In genomic region chr6:18148304-18149025, GRCh38 we compare ENCODE assay signal across 11 cellular contexts. TPM values are rescaled to one million over a fixed set of nuclear protein-coding genes. Genes with fewer than 3 reads are reported as not detected.
A peak's percentile ranks its signal among the peaks of the same experiment; 100 is the strongest.
DNase-seq lines count a peak whose midpoint lies in the region; ATAC-seq and TF ChIP-seq lines count a peak whose summit lies in the region.
"Had no signal": no experiment of that assay in that cellular context is flagged by ENCODE, and none has a peak within 500 bp of the region (broad histone marks: within the 10 kb centered on the region; RNA-seq: fewer than 3 reads in every experiment).

No MANE protein-coding gene starts in this region.

- CTCF ChIA-PET in HCT116 (lab: Charles Lee), result no interaction called here

- TF ChIP-seq RAD21 in HCT116 (IDR thresholded peaks at IDR 0.05; ENCODE audit: low read depth), result no peak

- ATAC-seq in HCT116 (no peak), thoracic aorta (ENCODE audit: insufficient number of reproducible peaks, low FRiP score, low read depth) (peak; percentile 23), GM21786 (IDR thresholded peaks at IDR 0.05; ENCODE audit: unreplicated experiment) (no peak)

- H3K4me3 ChIP-seq in HCT116 (replicated peaks in 1 of 2; ENCODE audit: low read depth in 1 of 2, low read length in 2 of 2), result no peak overlapping the region
- H3K4me3 ChIP-seq in Peyer's patch, result no peak overlapping the region
- H3K4me3 ChIP-seq in fibroblast of mammary gland (ENCODE audit: control insufficient read depth, low read depth, low read length), result no peak overlapping the region
- no peak overlapping the region for H3K4me3 ChIP-seq in thoracic aorta
- H3K4me3 ChIP-seq in endodermal cell (ENCODE audit: low read length), result no peak overlapping the region

- H3K27me3 Mint-ChIP-seq in endodermal cell (ENCODE audit: insufficient read depth), result no peaks in the 10 kb centered on the region

- intact Hi-C loops in HCT116 (cut with micrococcal nuclease), result no loop called here
- intact Hi-C loops in posterior cingulate gyrus (cut with DNase I), result no loop called here

- RAD21 ChIA-PET in HCT116 (lab: Charles Lee; ENCODE audit: low non-redundant PET in 1 of 2, low total read pairs in 2 of 2, uncharacterized antibody in 2 of 2, unreplicated experiment in 2 of 2), result no interaction called here

- H3K4me3 Mint-ChIP-seq in endodermal cell, result no peak overlapping the region

- H3K9ac ChIP-seq in HCT116 (ENCODE audit: low read length), result no peak overlapping the region
- H3K9ac ChIP-seq in endodermal cell (ENCODE audit: extremely low read depth, low read length, poor library complexity, severe bottlenecking), result no peak overlapping the region

- H3K9me2 ChIP-seq in HCT116 (ENCODE audit: insufficient read depth), result no peaks in the 10 kb centered on the region

- H3K9me3 ChIP-seq in HCT116 (ENCODE audit: control insufficient read depth in 1 of 2, insufficient read depth in 1 of 2, low read depth in 1 of 2, low read length in 2 of 2), result no peaks in the 10 kb centered on the region
- H3K9me3 ChIP-seq in Peyer's patch, result no peaks in the 10 kb centered on the region
- H3K9me3 ChIP-seq in thoracic aorta, result no peaks in the 10 kb centered on the region
- H3K9me3 ChIP-seq in endodermal cell (ENCODE audit: control insufficient read depth, low read length), result no peaks in the 10 kb centered on the region

- no peaks in the 10 kb centered on the region for H4K20me1 ChIP-seq in HCT116 (ENCODE audit: insufficient read depth)

- no peak overlapping the region for H3K27ac Mint-ChIP-seq in endodermal cell

- H3K36me3 Mint-ChIP-seq in endodermal cell (ENCODE audit: low read depth), result peaks cover 26% of the 10 kb centered on the region

- no TSS peak for BruUV-seq in HCT116 (replicated peaks; lab: Mats Ljungman, UMichigan)

- no peaks in the 10 kb centered on the region for H3K27me3 ChIP-seq in HCT116 (ENCODE audit: insufficient read depth, low read length)
- no peaks in the 10 kb centered on the region for H3K27me3 ChIP-seq in Peyer's patch
- no peaks in the 10 kb centered on the region for H3K27me3 ChIP-seq in thoracic aorta (replicated peaks; ENCODE audit: insufficient read depth)
- no peaks in the 10 kb centered on the region for H3K27me3 ChIP-seq in endodermal cell (ENCODE audit: control insufficient read depth, insufficient read depth, low read length, poor library complexity, severe bottlenecking)

- TF ChIP-seq CTCF in HCT116 (IDR thresholded peaks at IDR 0.05 in 2 of 3, conservative IDR thresholded peaks at IDR 0.05 in 1 of 3; ENCODE audit: borderline replicate concordance in 1 of 3, insufficient read depth in 1 of 3, low read depth in 2 of 3, low read length in 2 of 3) (no peak), Peyer's patch (IDR thresholded peaks at IDR 0.05) (no peak), fibroblast of mammary gland (conservative IDR thresholded peaks at IDR 0.05; ENCODE audit: control insufficient read depth, insufficient read depth, low read depth, low read length) (no peak), thoracic aorta (IDR thresholded peaks at IDR 0.05) (no peak), endodermal cell (conservative IDR thresholded peaks at IDR 0.05) (no peak)

- H2AFZ ChIP-seq in HCT116 (ENCODE audit: low read depth, low read length, poor library complexity, severe bottlenecking), result no peak overlapping the region

- H3K79me2 ChIP-seq in HCT116 (ENCODE audit: insufficient read depth, low read length), result no peaks in the 10 kb centered on the region

- peak overlapping the region; percentile 14; the same call in 1 of the 2 replicates for H3K4me2 ChIP-seq in HCT116 (ENCODE audit: low read length)

- DNase-seq in HCT116 (ENCODE audit: low read depth, low spot score), result peak; percentile 35
- DNase-seq in Peyer's patch, result peak in 2 of 3 donors; percentile 51 to 84
- DNase-seq in fibroblast of mammary gland (ENCODE audit: low read depth), result peak; percentile 98
- no peak for DNase-seq in thoracic aorta (ENCODE audit: low spot score)
- no peak for DNase-seq in posterior cingulate gyrus
- no peak for DNase-seq in endodermal cell
- DNase-seq: activated T-cell treated with anti-CD3 and anti-CD28 coated beads, Interleukin-2, amount 50 U/mL, for 1 hour; kidney; NCI-H1694; T-helper 1 cell had no signal

- H3K36me3 ChIP-seq in HCT116 (ENCODE audit: control insufficient read depth in 1 of 2, insufficient read depth in 2 of 2, low read length in 2 of 2) (no peaks in the 10 kb centered on the region; a peak in 1 of 4 replicates), Peyer's patch (peaks cover 0 to 21% (median 0%) of the 10 kb centered on the region in 3 donors), thoracic aorta (no peaks in the 10 kb centered on the region), endodermal cell (ENCODE audit: control insufficient read depth, insufficient read depth, low read length) (peaks cover 24% of the 10 kb centered on the region)

- H3K27ac ChIP-seq in HCT116 (ENCODE audit: low read depth, low read length), result no peak overlapping the region
- peak overlapping the region in 3 of 4 donors; percentile 1 to 77 (median 64) for H3K27ac ChIP-seq in Peyer's patch
- no peak overlapping the region for H3K27ac ChIP-seq in thoracic aorta
- no peak overlapping the region for H3K27ac ChIP-seq in endodermal cell (ENCODE audit: low read depth, low read length)

- TF ChIP-seq POLR2A in HCT116 (IDR thresholded peaks at IDR 0.05; ENCODE audit: borderline replicate concordance, extremely low read depth, insufficient read depth, insufficient read length), result no peak
- TF ChIP-seq POLR2A in Peyer's patch (IDR thresholded peaks at IDR 0.05), result peak in 1 of 2 donors; percentile 12

- H3K9me3 Mint-ChIP-seq in endodermal cell, result no peaks in the 10 kb centered on the region

- H3K4me1 Mint-ChIP-seq in endodermal cell, result peaks cover 14% of the 10 kb centered on the region

- 89 to 100% methylated on average over 2 to 5 of the region's 5 CpGs for WGBS in endodermal cell (ENCODE audit: insufficient coverage in 1 of 2, insufficient read length in 1 of 2), 2 experiments

- POLR2A ChIA-PET in HCT116 (lab: Charles Lee), result no interaction called here

- H3K4me1 ChIP-seq in HCT116 (ENCODE audit: control insufficient read depth in 1 of 2, insufficient read depth in 2 of 2, low read length in 2 of 2), result peaks cover 0 to 16% of the 10 kb centered on the region in 2 experiments; a peak in 2 of 4 replicates
- peaks cover 0 to 18% (median 0%) of the 10 kb centered on the region in 4 donors for H3K4me1 ChIP-seq in Peyer's patch
- peaks cover 3 to 4% of the 10 kb centered on the region in 2 donors for H3K4me1 ChIP-seq in thoracic aorta (ENCODE audit: control insufficient read depth in 1 of 2, low read depth in 2 of 2)
- H3K4me1 ChIP-seq in endodermal cell (ENCODE audit: control insufficient read depth, insufficient read depth, low read length), result peaks cover 6% of the 10 kb centered on the region

TF ChIP-seq in HCT116, 20 proteins besides CTCF, POLR2A, EP300 and RAD21:
- TF ChIP-seq CEBPB (IDR thresholded peaks at IDR 0.05; ENCODE audit: low read depth) (peak; percentile 73), POLR2AphosphoS5 (IDR thresholded peaks at IDR 0.05; ENCODE audit: low read depth, low read length) (no peak), SP1 (IDR thresholded peaks at IDR 0.05; ENCODE audit: low read depth) (0 out of 2 replicates have a peak, but pooled peaks have one; percentile 33)

RNA-seq across cellular contexts. Expression of gene TPMT, which starts 6.4 kb away (rescaled TPM):
- total RNA-seq in HCT116 (2021; ENCODE audit: unreplicated experiment) (10.1 TPM), Peyer's patch (10 to 100 TPM; 16.3 to 50.8 (median 26.4) TPM), thoracic aorta (1 to 10 TPM; 5.0 to 5.5 TPM), endodermal cell (10 to 100 TPM; 14.0 to 15.8 TPM)
- 6.4 and 8.7 TPM in 2 replicates for polyA plus RNA-seq in HCT116 (2012)
- polyA plus RNA-seq in endodermal cell (2013, experiment 1 of 2), result 11.1 TPM
- 10.3 TPM for polyA plus RNA-seq in endodermal cell (2013, experiment 2 of 2)

RNA-seq across cellular contexts. Expression of gene KDM1B, which starts 6.8 kb away (rescaled TPM):
- total RNA-seq in HCT116 (2021; ENCODE audit: unreplicated experiment), result 24.5 TPM
- 19.3 and 19.6 TPM in 2 replicates for polyA plus RNA-seq in HCT116 (2012)
- 10 to 100 TPM; 15.1 to 22.1 (median 19.1) TPM for total RNA-seq in Peyer's patch
- 10 to 100 TPM; 10.3 TPM for total RNA-seq in thoracic aorta
- total RNA-seq in endodermal cell, result 1 to 10 TPM; 7.7 to 9.3 TPM
- polyA plus RNA-seq in endodermal cell (2013, experiment 1 of 2), result 15.7 TPM
- 15.0 TPM for polyA plus RNA-seq in endodermal cell (2013, experiment 2 of 2)

RNA-seq across cellular contexts. Expression of gene NHLRC1, which starts 26.0 kb away (rescaled TPM):
- total RNA-seq in HCT116 (2021; ENCODE audit: unreplicated experiment), result not detected
- not detected in 2 replicates for polyA plus RNA-seq in HCT116 (2012)
- 1 to 10 TPM; 1.7 to 4.9 (median 3.3) TPM for total RNA-seq in Peyer's patch
- total RNA-seq in thoracic aorta, result 1 to 10 TPM in 1 of 2 donors, under 1 TPM in 1; 0.85 to 1.2 TPM
- under 1 TPM; 0.29 to 0.88 TPM for total RNA-seq in endodermal cell
- polyA plus RNA-seq in endodermal cell (2013, experiment 1 of 2), result 0.43 TPM
- polyA plus RNA-seq in endodermal cell (2013, experiment 2 of 2), result 0.25 TPM

Comparison
In these comparisons a context has a peak if more than half of its experiments do, and no peak if none do; other contexts are left out.
1. DNase-seq: peak in HCT116 (single experiment), Peyer's patch (2 of 3) and fibroblast of mammary gland (single experiment); none in thoracic aorta (single experiment), posterior cingulate gyrus (0 of 10) and endodermal cell (single experiment).
2. H3K27ac ChIP-seq: peak in Peyer's patch (3 of 4); none in HCT116 (single experiment), thoracic aorta (0 of 2) and endodermal cell (single experiment).